ENCODE assay signal across 10 cellular contexts in the genomic region with DNA sequence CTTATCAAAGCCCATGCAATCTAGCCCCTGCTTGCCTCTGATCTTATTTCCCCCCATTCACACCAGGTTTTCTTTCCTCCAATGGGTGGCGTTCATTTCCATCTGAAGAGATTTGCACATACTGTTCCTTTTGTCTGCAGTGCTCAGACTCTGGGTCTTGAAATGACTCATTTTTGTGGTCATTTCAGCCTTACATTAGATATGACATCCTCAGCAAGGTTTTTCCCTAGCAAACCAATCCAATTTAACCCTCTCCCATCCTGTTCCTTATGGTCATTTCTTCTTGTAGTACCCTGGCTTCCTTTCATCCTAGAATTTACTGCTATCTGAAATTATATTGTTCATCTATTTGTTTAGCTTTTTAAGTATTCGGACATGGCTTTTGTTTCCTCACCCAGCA. TPM values are rescaled to one million over a fixed set of nuclear protein-coding genes. Genes with fewer than 3 reads are reported as not detected.
A peak's percentile ranks its signal among the peaks of the same experiment; 100 is the strongest.
DNase-seq lines count a peak whose midpoint lies in the region; ATAC-seq, FAIRE-seq and TF ChIP-seq lines count a peak whose summit lies in the region.
"Had no signal": no experiment of that assay in that cellular context is flagged by ENCODE, and none has a peak within 500 bp of the region (broad histone marks: within the 10 kb centered on the region; RNA-seq: fewer than 3 reads in every experiment).

No MANE protein-coding gene starts in this region.

- peak; percentile 80 for ATAC-seq in GM18502 (IDR thresholded peaks at IDR 0.05; ENCODE audit: poor library complexity, unreplicated experiment)
- ATAC-seq in GM21576 (IDR thresholded peaks at IDR 0.05; ENCODE audit: unreplicated experiment) = peak; percentile 75
- peak; percentile 94 for ATAC-seq in HG03432 (IDR thresholded peaks at IDR 0.05; ENCODE audit: unreplicated experiment)

- peaks cover 9% of the 10 kb centered on the region for H3K4me1 ChIP-seq in mammary epithelial cell (ENCODE audit: insufficient read depth, low read length)
- H3K4me1 ChIP-seq: spleen had no signal

- no peaks in the 10 kb centered on the region for H4K20me1 ChIP-seq in mammary epithelial cell (ENCODE audit: insufficient read depth, low read length)

- H3K36me3 ChIP-seq in mammary epithelial cell (ENCODE audit: insufficient read depth, low read length) = no peaks in the 10 kb centered on the region
- H3K36me3 ChIP-seq: spleen had no signal

- H3K4me2 ChIP-seq in mammary epithelial cell (ENCODE audit: insufficient read depth, low read depth, low read length) = no peak overlapping the region

- no peak for TF ChIP-seq CTCF in mammary epithelial cell (conservative IDR thresholded peaks at IDR 0.05 in 1 of 2, IDR thresholded peaks at IDR 0.05 in 1 of 2; ENCODE audit: extremely low read depth in 1 of 2, insufficient read depth in 1 of 2, low read depth in 1 of 2, low read length in 2 of 2)

- dilution Hi-C loops in mammary epithelial cell (cut with HindIII; ENCODE audit: low sequenced_read_pairs) = no loop called here

- peak; percentile 55 for DNase-seq in mammary epithelial cell
- no peak for DNase-seq in SIG-M5 treated with dmso at 0.1 percent for 504 hours (lab: John Stamatoyannopoulos, UW; ENCODE audit: unreplicated experiment)
- no peak for DNase-seq in NCI-H2081 treated with DMSO at 0.1 percent for 48 hours (lab: John Stamatoyannopoulos, UW)
- no peak for DNase-seq in NCI-H526 (lab: John Stamatoyannopoulos, UW)
- DNase-seq in HTR-8/SVneo (ENCODE audit: insufficient read length, low spot score) = no peak
- DNase-seq: activated gamma-delta T cell, spleen had no signal

- FAIRE-seq in HTR-8/SVneo (lab: Jason Lieb, UNC) = no peak

- intact Hi-C loops in mammary epithelial cell (cut with micrococcal nuclease) = no loop called here

- no peaks in the 10 kb centered on the region for H3K79me2 ChIP-seq in mammary epithelial cell (ENCODE audit: insufficient read depth, low read length)

- H3K27me3 ChIP-seq in mammary epithelial cell (ENCODE audit: insufficient read depth, low read length) = no peaks in the 10 kb centered on the region
- H3K27me3 ChIP-seq: spleen had no signal

- WGBS in mammary epithelial cell (ENCODE audit: low coverage, missing lambda C conversion rate) = 66% methylated on average over 2 of the region's 2 CpGs

- in situ Hi-C loops in mammary epithelial cell (cut with MboI; ENCODE audit: low sequenced_read_pairs in 2 of 2) = no loop called here

- H3K27ac ChIP-seq in mammary epithelial cell (ENCODE audit: insufficient read depth, low read depth, low read length) = no peak overlapping the region
- H3K27ac ChIP-seq: spleen had no signal

- H3K4me3 ChIP-seq in mammary epithelial cell (replicated peaks in 1 of 3; ENCODE audit: insufficient read depth in 1 of 3, low read depth in 2 of 3, low read length in 3 of 3) = no peak overlapping the region
- H3K4me3 ChIP-seq: spleen had no signal

- BruUV-seq in mammary epithelial cell (replicated peaks; lab: Mats Ljungman, UMichigan) = no TSS peak

- H2AFZ ChIP-seq in mammary epithelial cell (ENCODE audit: low read depth, low read length) = no peak overlapping the region

- CTCF ChIA-PET in mammary epithelial cell (lab: Charles Lee; ENCODE audit: low non-redundant PET) = no interaction called here

- H3K9ac ChIP-seq in mammary epithelial cell (ENCODE audit: insufficient read depth, low read length) = no peak overlapping the region

- H3K9me3 ChIP-seq in mammary epithelial cell (replicated peaks; ENCODE audit: insufficient read depth, low read length) = no peaks in the 10 kb centered on the region
- H3K9me3 ChIP-seq: spleen had no signal

RNA-seq across cellular contexts. Expression of gene SCN1A, which starts 42.5 kb away (rescaled TPM):
- under 1 TPM in 1 of 2 donors, not detected in 1; 0.50 TPM for total RNA-seq in mammary epithelial cell
- not detected for polyA plus RNA-seq in mammary epithelial cell
- polyA minus RNA-seq in mammary epithelial cell = not detected
- total RNA-seq: spleen had no signal
